22 cellular contexts compared by ENCODE assay signal in genomic region chr6:56378507-56378906, GRCh38.
DNase-seq lines count a peak whose midpoint lies in the region; ATAC-seq and TF ChIP-seq lines count a peak whose summit lies in the region.
"Had no signal": no experiment of that assay in that cellular context is flagged by ENCODE, and none has a peak within 500 bp of the region (broad histone marks: within the 10 kb centered on the region; RNA-seq: fewer than 3 reads in every experiment).

No MANE protein-coding gene starts in this region.

- POLR2A ChIA-PET in activated CD4-positive, alpha-beta memory T cell treated with anti-CD3 and anti-CD28 coated beads for 36 hours (lab: Charles Lee), result no interaction called here

- no peak for TF ChIP-seq CTCF in mesothelial cell of epicardium (IDR thresholded peaks at IDR 0.05; ENCODE audit: unreplicated experiment)
- no peak for TF ChIP-seq CTCF in type B pancreatic cell (conservative IDR thresholded peaks at IDR 0.05)

- no peaks in the 10 kb centered on the region for H3K27me3 Mint-ChIP-seq in mesothelial cell of epicardium (ENCODE audit: low read depth)
- no peaks in the 10 kb centered on the region for H3K27me3 Mint-ChIP-seq in type B pancreatic cell
- no peaks in the 10 kb centered on the region for H3K27me3 Mint-ChIP-seq in activated CD4-positive, alpha-beta memory T cell treated with anti-CD3 and anti-CD28 coated beads for 36 hours
- H3K27me3 Mint-ChIP-seq: CD4-positive, alpha-beta memory T cell had no signal

- no peak for ATAC-seq in HG02938 (IDR thresholded peaks at IDR 0.05; ENCODE audit: unreplicated experiment)

- CTCF ChIA-PET in activated CD4-positive, alpha-beta memory T cell treated with anti-CD3 and anti-CD28 coated beads for 36 hours (lab: Charles Lee), result no interaction called here

- intact Hi-C loops in activated CD4-positive, alpha-beta memory T cell treated with anti-CD3 and anti-CD28 coated beads for 36 hours (cut with micrococcal nuclease), result no loop called here
- intact Hi-C loops in cardiac septum (cut with DNase I), result loop anchor here (10.0 kb wide), 1 partner anchor 316 kb away; no protein-coding TSS in a partner anchor

- H3K27ac ChIP-seq in epithelial cell of prostate, result peak overlapping the region; percentile 64
- H3K27ac ChIP-seq: BLaER1 treated with 17β-estradiol and CSF1 and Interleukin-3, amounts not matched to agents 10 nM and 100 nM; SK-N-MC had no signal

- H3K36me3 Mint-ChIP-seq in mesothelial cell of epicardium (no peaks in the 10 kb centered on the region), type B pancreatic cell (peaks cover 4% of the 10 kb centered on the region)
- no peaks in the 10 kb centered on the region for H3K36me3 Mint-ChIP-seq in activated CD4-positive, alpha-beta memory T cell treated with anti-CD3 and anti-CD28 coated beads for 36 hours
- H3K36me3 Mint-ChIP-seq: CD4-positive, alpha-beta memory T cell had no signal

- H3K4me1 Mint-ChIP-seq in mesothelial cell of epicardium (peaks cover 60% of the 10 kb centered on the region), type B pancreatic cell (ENCODE audit: unreplicated experiment) (peaks cover 48% of the 10 kb centered on the region)
- H3K4me1 Mint-ChIP-seq in activated CD4-positive, alpha-beta memory T cell treated with anti-CD3 and anti-CD28 coated beads for 36 hours (ENCODE audit: low read depth), result no peaks in the 10 kb centered on the region
- H3K4me1 Mint-ChIP-seq: CD4-positive, alpha-beta memory T cell had no signal

- H3K9me3 Mint-ChIP-seq in mesothelial cell of epicardium (peaks cover 8% of the 10 kb centered on the region), type B pancreatic cell (peaks cover 13% of the 10 kb centered on the region)
- H3K9me3 Mint-ChIP-seq in activated CD4-positive, alpha-beta memory T cell treated with anti-CD3 and anti-CD28 coated beads for 36 hours, result no peaks in the 10 kb centered on the region
- H3K9me3 Mint-ChIP-seq: CD4-positive, alpha-beta memory T cell had no signal

- H3K4me3 Mint-ChIP-seq in mesothelial cell of epicardium, result no peak overlapping the region
- no peak overlapping the region for H3K4me3 Mint-ChIP-seq in type B pancreatic cell
- no peak overlapping the region for H3K4me3 Mint-ChIP-seq in activated CD4-positive, alpha-beta memory T cell treated with anti-CD3 and anti-CD28 coated beads for 36 hours
- H3K4me3 Mint-ChIP-seq: CD4-positive, alpha-beta memory T cell had no signal

- peak overlapping the region; percentile 83 for H3K27ac Mint-ChIP-seq in mesothelial cell of epicardium
- peak overlapping the region; percentile 41 for H3K27ac Mint-ChIP-seq in type B pancreatic cell
- no peak overlapping the region for H3K27ac Mint-ChIP-seq in activated CD4-positive, alpha-beta memory T cell treated with anti-CD3 and anti-CD28 coated beads for 36 hours
- H3K27ac Mint-ChIP-seq: CD4-positive, alpha-beta memory T cell had no signal

- DNase-seq in ELF-1 (ENCODE audit: low read depth, low spot score), result peak; percentile 18
- DNase-seq in epithelial cell of prostate (ENCODE audit: low read depth, low spot score), result no peak
- DNase-seq in mesothelial cell of epicardium (ENCODE audit: low spot score in 2 of 2, unreplicated experiment in 2 of 2), result no peak
- no peak for DNase-seq in type B pancreatic cell (ENCODE audit: extremely low spot score, unreplicated experiment)
- no peak for DNase-seq in activated CD4-positive, alpha-beta memory T cell treated with anti-CD3 and anti-CD28 coated beads for 36 hours
- no peak for DNase-seq in cardiac septum (ENCODE audit: low spot score)
- DNase-seq: 8988T; CD4-positive, alpha-beta memory T cell; DND-41; GOT3; HCEC 1CT; KG1; NCI-H1105; NCI-H146; NCI-H2081; NCI-H2171 treated with DMSO at 0.1 percent for 48 hours; NCI-H526; OCI-M1; SHP77 treated with DMSO at 0.1 percent for 48 hours had no signal
